ENCODE assay signal across 8 cellular contexts in the genomic region with DNA sequence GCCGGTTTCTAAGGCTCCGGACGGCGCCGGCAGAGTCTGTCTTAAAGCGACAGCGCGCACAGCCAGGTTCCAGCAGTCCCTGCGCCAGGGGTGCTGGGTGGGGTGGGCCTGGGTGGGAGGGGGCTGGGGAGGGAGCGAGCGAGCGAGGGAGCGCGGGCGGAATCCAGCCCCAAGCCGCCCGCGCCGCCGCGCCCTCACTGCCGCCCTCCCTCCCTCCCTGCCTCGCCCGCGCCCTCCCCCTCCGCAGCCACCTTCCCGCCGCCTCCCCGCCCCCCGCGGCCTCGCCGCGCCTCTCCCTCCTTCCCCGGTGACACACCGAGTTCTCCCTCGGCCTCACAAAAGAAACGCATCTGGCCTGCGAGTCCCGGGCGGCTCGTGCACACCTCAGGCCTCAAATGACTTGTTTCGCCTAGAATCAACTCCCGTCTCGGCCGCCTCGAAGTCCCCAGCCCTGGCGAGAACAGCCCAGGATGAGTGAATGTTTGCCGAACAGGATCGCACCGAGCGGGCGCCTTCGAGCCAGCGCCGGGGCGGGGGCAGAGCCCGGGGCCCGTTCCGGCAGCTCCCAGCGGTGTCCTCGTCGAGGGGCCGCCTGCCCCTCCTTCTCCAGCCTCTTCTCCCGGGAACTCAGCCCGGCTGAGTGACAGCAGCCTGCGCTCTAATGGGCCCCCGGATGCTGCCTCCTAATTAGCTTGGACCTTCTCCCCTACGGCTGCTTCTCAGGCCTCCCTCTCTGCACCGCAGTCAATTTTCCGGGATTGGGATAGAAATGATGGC. TPM values are rescaled to one million over a fixed set of nuclear protein-coding genes. Genes with fewer than 3 reads are reported as not detected.
A peak's percentile ranks its signal among the peaks of the same experiment; 100 is the strongest.
DNase-seq lines count a peak whose midpoint lies in the region; ATAC-seq, FAIRE-seq and TF ChIP-seq lines count a peak whose summit lies in the region.

PITX1 (minus strand) TSS at position 43 of the 777 bp plus-strand sequence. CDS start 347 bp downstream, outside the sequence.

- H3K27me3 Mint-ChIP-seq in activated naive CD8-positive, alpha-beta T cell treated with anti-CD3 and anti-CD28 coated beads, Interleukin-2, amount 10 ng/mL, durations not matched to agents 7 days and 5 days = peaks cover 82% of the 10 kb centered on the region

- peaks cover 6% of the 10 kb centered on the region for H3K36me3 Mint-ChIP-seq in activated naive CD8-positive, alpha-beta T cell treated with anti-CD3 and anti-CD28 coated beads, Interleukin-2, amount 10 ng/mL, durations not matched to agents 7 days and 5 days

- H3K4me3 ChIP-seq in AG09309 (ENCODE audit: control insufficient read depth, low read depth, low read length) (peak within 1 kb of the TSS; percentile 85), iPS-18c (ENCODE audit: insufficient read depth, low read depth, low read length) (peak within 1 kb of the TSS; percentile 40)

- no peak for TF ChIP-seq CTCF in AG09309 (IDR thresholded peaks at IDR 0.05; ENCODE audit: control insufficient read depth, insufficient read depth, low read depth, low read length, missing control alignments)

- H3K9me3 Mint-ChIP-seq in activated naive CD8-positive, alpha-beta T cell treated with anti-CD3 and anti-CD28 coated beads, Interleukin-2, amount 10 ng/mL, durations not matched to agents 7 days and 5 days = peaks cover 3% of the 10 kb centered on the region

- peak within 1 kb of the TSS; percentile 88 for H3K4me3 Mint-ChIP-seq in activated naive CD8-positive, alpha-beta T cell treated with anti-CD3 and anti-CD28 coated beads, Interleukin-2, amount 10 ng/mL, durations not matched to agents 7 days and 5 days

- POLR2A ChIA-PET in activated naive CD8-positive, alpha-beta T cell treated with anti-CD3 and anti-CD28 coated beads, Interleukin-2, amount 10 ng/mL, durations not matched to agents 7 days and 5 days (lab: Charles Lee) = no interaction called here

- H3K4me1 Mint-ChIP-seq in activated naive CD8-positive, alpha-beta T cell treated with anti-CD3 and anti-CD28 coated beads, Interleukin-2, amount 10 ng/mL, durations not matched to agents 7 days and 5 days = peaks cover 23% of the 10 kb centered on the region

- FAIRE-seq in H54 (lab: Jason Lieb, UNC) = no peak

- DNase-seq in AG09309 (ENCODE audit: low read depth) (peak; percentile 40), H54 (ENCODE audit: insufficient read length, low spot score) (peak; percentile 96), NCI-H69 (lab: John Stamatoyannopoulos, UW) (peak; percentile 84), NCI-H2107 treated with DMSO at 0.1 percent for 48 hours (lab: John Stamatoyannopoulos, UW; ENCODE audit: unreplicated experiment) (no peak)
- peak; percentile 54 for DNase-seq in activated naive CD8-positive, alpha-beta T cell treated with anti-CD3 and anti-CD28 coated beads, Interleukin-2, amount 10 ng/mL, durations not matched to agents 7 days and 5 days
- DNase-seq in stimulated activated CD4-positive, alpha-beta T cell treated with anti-CD3 and anti-CD28 coated beads, Interleukin-2, amount 100 ng/mL, for 4 hours (ENCODE audit: low read depth) = peak; percentile 33

- peak within 1 kb of the TSS; percentile 60 for H3K27ac Mint-ChIP-seq in activated naive CD8-positive, alpha-beta T cell treated with anti-CD3 and anti-CD28 coated beads, Interleukin-2, amount 10 ng/mL, durations not matched to agents 7 days and 5 days

- ATAC-seq in activated naive CD8-positive, alpha-beta T cell treated with anti-CD3 and anti-CD28 coated beads, Interleukin-2, amount 10 ng/mL, durations not matched to agents 7 days and 5 days (ENCODE audit: low read depth) = peak; percentile 24
- no peak for ATAC-seq in activated CD4-positive, CD25-positive, alpha-beta regulatory T cell treated with anti-CD3 and anti-CD28 coated beads, Interleukin-2, amount 50 U/mL, for 24 hours

- H3K9me3 ChIP-seq in iPS-18c (ENCODE audit: control insufficient read depth, insufficient read depth, low read length) = no peaks in the 10 kb centered on the region

- TF ChIP-seq POLR2A in H54 (IDR thresholded peaks at IDR 0.05; ENCODE audit: low read depth, low read length) = no peak

RNA-seq across cellular contexts. Expression of gene PITX1, which starts in this region (rescaled TPM):
- not detected for total RNA-seq in activated naive CD8-positive, alpha-beta T cell treated with anti-CD3 and anti-CD28 coated beads, Interleukin-2, amount 10 ng/mL, durations not matched to agents 7 days and 5 days

Comparison
In these comparisons a context has a peak if more than half of its experiments do, and no peak if none do; other contexts are left out.
1. Peak in DNase-seq and ATAC-seq in activated naive CD8-positive, alpha-beta T cell treated with anti-CD3 and anti-CD28 coated beads, Interleukin-2, amount 10 ng/mL, durations not matched to agents 7 days and 5 days; RNA of the gene not detected or under 1 TPM.